Comparison of ENCODE assay signal across 34 cellular contexts in genomic region chr16:50876263-50876662, GRCh38.
"Had no signal": no experiment of that assay in that cellular context is flagged by ENCODE, and none has a peak within 500 bp of the region (broad histone marks: within the 10 kb centered on the region; RNA-seq: fewer than 3 reads in every experiment).

No MANE protein-coding gene starts in this region.

- H3K9me3 ChIP-seq: adrenal gland, body of pancreas had no signal

- H3K27ac Mint-ChIP-seq: activated B cell treated with CpG ODN at 0.5 μM for 24 hours; activated CD4-positive, alpha-beta memory T cell treated with anti-CD3 and anti-CD28 coated beads for 36 hours; activated CD4-positive, alpha-beta T cell treated with anti-CD3 and anti-CD28 coated beads, Interleukin-2, amount 10 ng/mL, durations not matched to agents 24 days and 14 days; activated CD8-positive, alpha-beta T cell treated with anti-CD3 and anti-CD28 coated beads for 36 hours; activated naive CD4-positive, alpha-beta T cell treated with anti-CD3 and anti-CD28 coated beads for 36 hours; activated naive CD4-positive, alpha-beta T cell treated with anti-CD3 and anti-CD28 coated beads, Interleukin-2, amount 50 U/mL, for 72 hours; activated naive CD8-positive, alpha-beta T cell treated with anti-CD3 and anti-CD28 coated beads for 36 hours; activated T-cell treated with anti-CD3 and anti-CD28 coated beads, Interleukin-2, amount 50 U/mL, for 72 hours; activated T-helper 1 cell treated with anti-CD3 and anti-CD28 coated beads, Interleukin-12 subunit alpha, Interleukin-12 subunit beta, Interleukin-2, Interleukin-4 antibody, amounts not matched to agents 30 ng/mL and 10 ng/mL and 1 ng/mL, durations not matched to agents 14 hours and 24 hours and 36 hours; activated T-helper 17 cell treated with anti-CD3 and anti-CD28 coated beads, Interleukin-2, amount 50 U/mL, for 72 hours; T-helper 1 cell treated with Interleukin-12 subunit alpha and Interleukin-12 subunit beta and Interleukin-4 antibody, amounts not matched to agents 30 μg/mL and 1 μg/mL, for 36 hours; T-helper 2 cell treated with Interferon-gamma antibody and Interleukin-4, amounts not matched to agents 5 μg/mL and 100 μg/mL, for 36 hours had no signal

- H3K4me3 ChIP-seq: adrenal gland, body of pancreas, breast epithelium had no signal

- DNase-seq: activated B cell treated with CpG ODN at 0.5 μM for 24 hours; activated CD4-positive, alpha-beta memory T cell treated with anti-CD3 and anti-CD28 coated beads for 36 hours; activated CD4-positive, alpha-beta T cell treated with anti-CD3 and anti-CD28 coated beads for 4 hours; activated CD4-positive, alpha-beta T cell treated with anti-CD3 and anti-CD28 coated beads, Interleukin-2, amount 10 ng/mL, durations not matched to agents 24 days and 14 days; activated CD4-positive, alpha-beta T cell treated with anti-CD3 and anti-CD28 coated beads, Interleukin-2, amount 50 U/mL, for 1 hour; activated CD4-positive, alpha-beta T cell treated with anti-CD3 and anti-CD28 coated beads, Interleukin-2, amount 50 U/mL, for 4 hours; activated CD4-positive, CD25-positive, alpha-beta regulatory T cell treated with anti-CD3 and anti-CD28 coated beads, Interleukin-2, amount 50 U/mL, for 72 hours; activated CD8-positive, alpha-beta T cell treated with anti-CD3 and anti-CD28 coated beads for 36 hours; activated effector memory CD4-positive, alpha-beta T cell treated with anti-CD3 and anti-CD28 coated beads, Interleukin-2, amount 50 U/mL, for 16 hours; activated gamma-delta T cell treated with Interleukin-2 at 50 U/mL for 16 hours; activated naive CD4-positive, alpha-beta T cell; activated naive CD4-positive, alpha-beta T cell treated with anti-CD3 and anti-CD28 coated beads for 36 hours; activated naive CD4-positive, alpha-beta T cell treated with anti-CD3 and anti-CD28 coated beads, Interleukin-2, amount 50 U/mL, for 16 hours; activated naive CD8-positive, alpha-beta T cell treated with anti-CD3 and anti-CD28 coated beads for 36 hours; activated T-cell treated with anti-CD3 and anti-CD28 coated beads for 4 hours; activated T-cell treated with anti-CD3 and anti-CD28 coated beads, Interleukin-2, amount 50 U/mL, for 1 hour; activated T-cell treated with anti-CD3 and anti-CD28 coated beads, Interleukin-2, amount 50 U/mL, for 4 hours; activated T-cell treated with anti-CD3 and anti-CD28 coated beads, Interleukin-2, amount 50 U/mL, for 72 hours; adrenal gland; amniotic stem cell; aorta; body of pancreas; brain microvascular endothelial cell; central memory CD4-positive, alpha-beta T cell; T-helper 1 cell; T-helper 2 cell; T-helper 9 cell had no signal

- H3K36me3 ChIP-seq: adrenal gland, brain microvascular endothelial cell, breast epithelium had no signal

- H3K4me1 ChIP-seq: adrenal gland, breast epithelium had no signal

- H3K27ac ChIP-seq: adrenal gland, body of pancreas, brain microvascular endothelial cell, breast epithelium, VCaP had no signal

- H3K27me3 ChIP-seq: body of pancreas, brain microvascular endothelial cell had no signal

- H3K36me3 Mint-ChIP-seq: activated CD4-positive, alpha-beta memory T cell treated with anti-CD3 and anti-CD28 coated beads for 36 hours; activated naive CD4-positive, alpha-beta T cell treated with anti-CD3 and anti-CD28 coated beads, Interleukin-2, amount 50 U/mL, for 72 hours; activated naive CD8-positive, alpha-beta T cell treated with anti-CD3 and anti-CD28 coated beads for 36 hours had no signal

- H3K9me3 Mint-ChIP-seq: activated B cell treated with CpG ODN at 0.5 μM for 24 hours; activated CD4-positive, alpha-beta memory T cell treated with anti-CD3 and anti-CD28 coated beads for 36 hours; activated CD4-positive, alpha-beta T cell treated with anti-CD3 and anti-CD28 coated beads, Interleukin-2, amount 10 ng/mL, durations not matched to agents 24 days and 14 days; activated CD8-positive, alpha-beta T cell treated with anti-CD3 and anti-CD28 coated beads for 36 hours; activated naive CD8-positive, alpha-beta T cell treated with anti-CD3 and anti-CD28 coated beads for 36 hours; activated T-cell treated with anti-CD3 and anti-CD28 coated beads, Interleukin-2, amount 50 U/mL, for 4 hours; activated T-cell treated with anti-CD3 and anti-CD28 coated beads, Interleukin-2, amount 50 U/mL, for 72 hours; activated T-helper 1 cell treated with anti-CD3 and anti-CD28 coated beads, Interleukin-12 subunit alpha, Interleukin-12 subunit beta, Interleukin-2, Interleukin-4 antibody, amounts not matched to agents 30 ng/mL and 10 ng/mL and 1 ng/mL, durations not matched to agents 14 hours and 24 hours and 36 hours; T-helper 1 cell treated with Interleukin-12 subunit alpha and Interleukin-12 subunit beta and Interleukin-4 antibody, amounts not matched to agents 30 μg/mL and 1 μg/mL, for 36 hours; T-helper 2 cell treated with Interferon-gamma antibody and Interleukin-4, amounts not matched to agents 5 μg/mL and 100 μg/mL, for 36 hours had no signal

- ATAC-seq: activated CD8-positive, alpha-beta T cell treated with anti-CD3 and anti-CD28 coated beads for 36 hours; activated naive CD4-positive, alpha-beta T cell treated with anti-CD3 and anti-CD28 coated beads, Interleukin-2, amount 50 U/mL, for 72 hours; activated T-cell treated with anti-CD3 and anti-CD28 coated beads, Interleukin-2, amount 50 U/mL, for 4 hours; activated T-cell treated with anti-CD3 and anti-CD28 coated beads, Interleukin-2, amount 50 U/mL, for 72 hours; activated T-helper 17 cell treated with anti-CD3 and anti-CD28 coated beads, Interleukin-2, amount 50 U/mL, for 72 hours; body of pancreas had no signal

- H3K4me3 Mint-ChIP-seq: activated B cell treated with CpG ODN at 0.5 μM for 24 hours; activated CD4-positive, alpha-beta memory T cell treated with anti-CD3 and anti-CD28 coated beads for 36 hours; activated CD4-positive, alpha-beta T cell treated with anti-CD3 and anti-CD28 coated beads, Interleukin-2, amount 10 ng/mL, durations not matched to agents 24 days and 14 days; activated CD8-positive, alpha-beta T cell treated with anti-CD3 and anti-CD28 coated beads for 36 hours; activated naive CD4-positive, alpha-beta T cell treated with anti-CD3 and anti-CD28 coated beads for 36 hours; activated naive CD8-positive, alpha-beta T cell treated with anti-CD3 and anti-CD28 coated beads for 36 hours; activated T-cell treated with anti-CD3 and anti-CD28 coated beads, Interleukin-2, amount 50 U/mL, for 4 hours; activated T-cell treated with anti-CD3 and anti-CD28 coated beads, Interleukin-2, amount 50 U/mL, for 72 hours; activated T-helper 1 cell treated with anti-CD3 and anti-CD28 coated beads, Interleukin-12 subunit alpha, Interleukin-12 subunit beta, Interleukin-2, Interleukin-4 antibody, amounts not matched to agents 30 ng/mL and 10 ng/mL and 1 ng/mL, durations not matched to agents 14 hours and 24 hours and 36 hours; activated T-helper 17 cell treated with anti-CD3 and anti-CD28 coated beads, Interleukin-2, amount 50 U/mL, for 72 hours; T-helper 1 cell treated with Interleukin-12 subunit alpha and Interleukin-12 subunit beta and Interleukin-4 antibody, amounts not matched to agents 30 μg/mL and 1 μg/mL, for 36 hours; T-helper 2 cell treated with Interferon-gamma antibody and Interleukin-4, amounts not matched to agents 5 μg/mL and 100 μg/mL, for 36 hours had no signal

- H3K4me1 Mint-ChIP-seq: activated B cell treated with CpG ODN at 0.5 μM for 24 hours; activated CD4-positive, alpha-beta T cell treated with anti-CD3 and anti-CD28 coated beads, Interleukin-2, amount 10 ng/mL, durations not matched to agents 24 days and 14 days; activated naive CD8-positive, alpha-beta T cell treated with anti-CD3 and anti-CD28 coated beads for 36 hours; activated T-helper 17 cell treated with anti-CD3 and anti-CD28 coated beads, Interleukin-2, amount 50 U/mL, for 72 hours had no signal
